Comparison of ENCODE assay signal across 14 cellular contexts in genomic region chr2:70668911-70669310, GRCh38.
"Had no signal": no experiment of that assay in that cellular context is flagged by ENCODE, and none has a peak within 500 bp of the region (broad histone marks: within the 10 kb centered on the region; RNA-seq: fewer than 3 reads in every experiment).

No MANE protein-coding gene starts in this region.

- H3K9me3 Mint-ChIP-seq: nephron, type B pancreatic cell had no signal

- ATAC-seq: esophagus mucosa, gastroesophageal sphincter, sciatic nerve had no signal

- H3K36me3 Mint-ChIP-seq: type B pancreatic cell had no signal

- H3K4me3 ChIP-seq: gastroesophageal sphincter, skin epidermis, stomach, uterus had no signal

- H3K27ac Mint-ChIP-seq: nephron, type B pancreatic cell had no signal

- H3K27me3 Mint-ChIP-seq: naive B cell had no signal

- H3K4me3 Mint-ChIP-seq: naive B cell, nephron, type B pancreatic cell had no signal

- H3K27ac ChIP-seq: gastroesophageal sphincter, skin epidermis, stomach, uterus had no signal

- DNase-seq: cerebellar nuclear complex; effector CD8-positive, alpha-beta T cell; mesendoderm; naive B cell; stimulated activated CD4-positive, alpha-beta T cell treated with anti-CD3 and anti-CD28 coated beads, Interleukin-12 subunit alpha, Interleukin-12 subunit beta, amount 100 ng/mL, for 4 hours; stimulated activated naive CD4-positive, alpha-beta T cell; stomach; uterus had no signal

- H3K27me3 ChIP-seq: stomach, uterus had no signal

- H3K4me1 ChIP-seq: gastroesophageal sphincter, stomach, uterus had no signal
